Comparison of ENCODE assay signal across 8 cellular contexts in genomic region chr2:38542248-38542631, GRCh38.
DNase-seq lines count a peak whose midpoint lies in the region; ATAC-seq, FAIRE-seq and TF ChIP-seq lines count a peak whose summit lies in the region.
"Not testable (repeated sequence)": the region's sequence is repeated elsewhere in the genome, so short reads cannot be mapped to it uniquely, and the experiment has no call there.

No MANE protein-coding gene starts in this region.

- peak overlapping the region; percentile 39 for H3K4me3 Mint-ChIP-seq in activated CD8-positive, alpha-beta T cell treated with anti-CD3 and anti-CD28 coated beads for 36 hours
- not testable (repeated sequence) for H3K4me3 Mint-ChIP-seq in activated naive CD8-positive, alpha-beta T cell treated with anti-CD3 and anti-CD28 coated beads for 36 hours; endodermal cell

- not testable (repeated sequence) for TF ChIP-seq EP300 in A549 (IDR thresholded peaks at IDR 0.05); SK-N-SH (IDR thresholded peaks at IDR 0.05; ENCODE audit: borderline replicate concordance in 1 of 2, low read depth in 1 of 2, low read length in 1 of 2); HepG2 (IDR thresholded peaks at IDR 0.05; ENCODE audit: low read depth in 2 of 2, low read length in 2 of 2); HepG2 (CRISPR knock-in tag; IDR thresholded peaks at IDR 0.05; ENCODE audit: borderline replicate concordance)

- peaks cover 16% of the 10 kb centered on the region for H3K4me1 Mint-ChIP-seq in activated CD8-positive, alpha-beta T cell treated with anti-CD3 and anti-CD28 coated beads for 36 hours (ENCODE audit: low read depth)
- peaks cover 20% of the 10 kb centered on the region for H3K4me1 Mint-ChIP-seq in activated naive CD8-positive, alpha-beta T cell treated with anti-CD3 and anti-CD28 coated beads for 36 hours
- H3K4me1 Mint-ChIP-seq in endodermal cell, result peaks cover 46% of the 10 kb centered on the region

- peaks cover 21% of the 10 kb centered on the region for H3K4me1 ChIP-seq in A549
- H3K4me1 ChIP-seq in SK-N-SH (ENCODE audit: control insufficient read depth in 1 of 2, insufficient read depth in 2 of 2, low read depth in 1 of 2, low read length in 1 of 2), result peaks cover 0 to 15% of the 10 kb centered on the region in 2 experiments; a peak in 2 of 4 replicates
- H3K4me1 ChIP-seq in endodermal cell (ENCODE audit: control insufficient read depth, insufficient read depth, low read length), result peaks cover 16% of the 10 kb centered on the region
- H3K4me1 ChIP-seq in HepG2 (ENCODE audit: insufficient read depth, low read length), result peaks cover 64% of the 10 kb centered on the region

- TF ChIP-seq CTCF in A549 (IDR thresholded peaks at IDR 0.05); SK-N-SH (IDR thresholded peaks at IDR 0.05); activated CD8-positive, alpha-beta T cell treated with anti-CD3 and anti-CD28 coated beads for 36 hours (IDR thresholded peaks at IDR 0.05); endodermal cell (conservative IDR thresholded peaks at IDR 0.05); HepG2 (CRISPR knock-in tag; IDR thresholded peaks at IDR 0.05): not testable (repeated sequence)

- not testable (repeated sequence) for H3K9ac ChIP-seq in SK-N-SH
- peak overlapping the region; percentile 49 for H3K9ac ChIP-seq in endodermal cell (ENCODE audit: extremely low read depth, low read length, poor library complexity, severe bottlenecking)
- peak overlapping the region; percentile 30 for H3K9ac ChIP-seq in HepG2 (ENCODE audit: insufficient read depth, low read depth, low read length)

- not testable (repeated sequence) for H3K36me3 ChIP-seq in SK-N-SH (replicated peaks in 1 of 2; ENCODE audit: control insufficient read depth in 1 of 2, insufficient read depth in 2 of 2, low read length in 1 of 2); endodermal cell (ENCODE audit: control insufficient read depth, insufficient read depth, low read length); HepG2 (replicated peaks in 1 of 2; ENCODE audit: control insufficient read depth in 1 of 2, insufficient read depth in 2 of 2, low read length in 2 of 2)

- H3K36me3 Mint-ChIP-seq in activated CD8-positive, alpha-beta T cell treated with anti-CD3 and anti-CD28 coated beads for 36 hours (ENCODE audit: low read depth); activated naive CD8-positive, alpha-beta T cell treated with anti-CD3 and anti-CD28 coated beads for 36 hours; endodermal cell (ENCODE audit: low read depth): not testable (repeated sequence)

- H3F3A ChIP-seq in SK-N-SH (replicated peaks; ENCODE audit: insufficient read depth), result peaks cover 50% of the 10 kb centered on the region

- ATAC-seq in A549 (peak; percentile 16 to 30; a peak in 4 of 6 replicates), HepG2 (peak; percentile 3)
- peak; percentile 57 for ATAC-seq in activated CD8-positive, alpha-beta T cell treated with anti-CD3 and anti-CD28 coated beads for 36 hours

- CTCF ChIA-PET in A549 (lab: Yijun Ruan, JAX), result interaction anchor here (1.1 to 4.9 kb wide), 3 partner anchors 13 to 183 kb away, joined by 3 to 28 read pairs (median 6); no protein-coding TSS in a partner anchor
- CTCF ChIA-PET in SK-N-SH (lab: Yijun Ruan, JAX), result interaction anchor here (0.6 to 1.7 kb wide), 4 partner anchors 12 to 227 kb away, joined by 3 to 7 read pairs (median 4); no protein-coding TSS in a partner anchor
- CTCF ChIA-PET in activated CD8-positive, alpha-beta T cell treated with anti-CD3 and anti-CD28 coated beads for 36 hours (lab: Charles Lee), result interaction anchor here (0.7 to 1.2 kb wide), 3 partner anchors 38 to 41 kb away, joined by 3 to 4 read pairs (median 3); no protein-coding TSS in a partner anchor
- CTCF ChIA-PET in HepG2 (lab: Yijun Ruan, JAX; ENCODE audit: low intra/inter-chr PET ratio, low total read pairs), result not testable (repeated sequence)

- WGBS in A549 (ENCODE audit: missing lambda C conversion rate), result 91% methylated on average over 4 of the region's 4 CpGs
- WGBS in SK-N-SH (ENCODE audit: low lambda C conversion rate), result 95% methylated on average over 4 of the region's 4 CpGs
- 89 to 91% methylated on average over 3 to 4 of the region's 4 CpGs for WGBS in endodermal cell (ENCODE audit: insufficient coverage in 1 of 2, insufficient read length in 1 of 2), 2 experiments
- WGBS in HepG2 (ENCODE audit: low lambda C conversion rate), result 86% methylated on average over 4 of the region's 4 CpGs

- DNase-seq in A549 (ENCODE audit: low read depth in 1 of 2, low spot score in 1 of 2); SK-N-SH; endodermal cell; HepG2 (ENCODE audit: low spot score): not testable (repeated sequence)
- DNase-seq in HT1080 (ENCODE audit: low read depth), result peak; percentile 13
- DNase-seq in activated CD8-positive, alpha-beta T cell treated with anti-CD3 and anti-CD28 coated beads for 36 hours, result peak; percentile 58
- peak; percentile 39 for DNase-seq in activated naive CD8-positive, alpha-beta T cell treated with anti-CD3 and anti-CD28 coated beads for 36 hours
- DNase-seq in stimulated activated CD4-positive, alpha-beta T cell treated with anti-CD3 and anti-CD28 coated beads, Interleukin-15, amount 100 ng/mL, for 24 hours, result peak; percentile 37

- H3K9me3 ChIP-seq in A549; SK-N-SH; endodermal cell (ENCODE audit: control insufficient read depth, low read length); HepG2 (ENCODE audit: low read length): not testable (repeated sequence)

- not testable (repeated sequence) for H2AFZ ChIP-seq in SK-N-SH (ENCODE audit: low read depth); HepG2 (ENCODE audit: low read length)

- H3K4me3 ChIP-seq in A549; endodermal cell (ENCODE audit: low read length): not testable (repeated sequence)
- 0 out of 4 replicates have a peak overlapping the region, but pooled peaks of 1 of the 2 experiments have one; percentile 0 for H3K4me3 ChIP-seq in SK-N-SH (ENCODE audit: low read depth in 2 of 2, low read length in 1 of 2)
- peak overlapping the region in 1 of 3 experiments; percentile 27; a peak in 2 of 6 replicates for H3K4me3 ChIP-seq in HepG2 (replicated peaks in 1 of 3; ENCODE audit: insufficient read depth in 1 of 3, low read depth in 2 of 3, low read length in 3 of 3)

- not testable (repeated sequence) for H4K20me1 ChIP-seq in SK-N-SH (ENCODE audit: insufficient read depth); HepG2 (ENCODE audit: insufficient read depth, low read length)

- not testable (repeated sequence) for H3K27me3 ChIP-seq in SK-N-SH (ENCODE audit: insufficient read depth); endodermal cell (ENCODE audit: control insufficient read depth, insufficient read depth, low read length, poor library complexity, severe bottlenecking); HepG2 (ENCODE audit: control insufficient read depth in 1 of 2, insufficient read depth in 2 of 2, low read length in 2 of 2)

- not testable (repeated sequence) for BruUV-seq in HepG2 (replicated peaks; lab: Mats Ljungman, UMichigan)

- intact Hi-C loops in activated CD8-positive, alpha-beta T cell treated with anti-CD3 and anti-CD28 coated beads for 36 hours (cut with micrococcal nuclease), result not testable (repeated sequence)
- intact Hi-C loops in HepG2 (cut with micrococcal nuclease; ENCODE audit: unreplicated experiment), result loop anchor here (2.0 kb wide), 1 partner anchor 199 kb away; no protein-coding TSS in a partner anchor

- H3K27me3 Mint-ChIP-seq in activated CD8-positive, alpha-beta T cell treated with anti-CD3 and anti-CD28 coated beads for 36 hours; endodermal cell (ENCODE audit: insufficient read depth): not testable (repeated sequence)
- peaks cover 31% of the 10 kb centered on the region for H3K27me3 Mint-ChIP-seq in activated naive CD8-positive, alpha-beta T cell treated with anti-CD3 and anti-CD28 coated beads for 36 hours

- FAIRE-seq in A549 (lab: Jason Lieb, UNC); HepG2 (lab: Jason Lieb, UNC): not testable (repeated sequence)

- not testable (repeated sequence) for H3K9me2 ChIP-seq in SK-N-SH

- not testable (repeated sequence) for TF ChIP-seq RAD21 in A549 (conservative IDR thresholded peaks at IDR 0.05 in 1 of 2, IDR thresholded peaks at IDR 0.05 in 1 of 2); SK-N-SH (IDR thresholded peaks at IDR 0.05; ENCODE audit: low read length); HepG2 (CRISPR knock-in tag; IDR thresholded peaks at IDR 0.05)

- POLR2A ChIA-PET in A549 (lab: Yijun Ruan, JAX), result interaction anchor here (1.5 kb wide), 1 partner anchor 209 kb away, joined by 6 read pairs; the partner anchor contains the start of gene SRSF7
- POLR2A ChIA-PET in SK-N-SH (lab: Yijun Ruan, JAX), result not testable (repeated sequence)
- POLR2A ChIA-PET in activated CD8-positive, alpha-beta T cell treated with anti-CD3 and anti-CD28 coated beads for 36 hours (lab: Charles Lee), result interaction anchor here (0.9 to 1.5 kb wide), 3 partner anchors 10 to 209 kb away, joined by 3 to 5 read pairs (median 5); partner anchors contain the start of gene SRSF7
- POLR2A ChIA-PET in HepG2 (lab: Yijun Ruan, JAX), result interaction anchor here (0.9 to 2.2 kb wide), 5 partner anchors 35 to 209 kb away, joined by 3 to 23 read pairs (median 4); partner anchors contain the start of gene SRSF7

- TF ChIP-seq POLR2A in A549 (IDR thresholded peaks at IDR 0.05; ENCODE audit: low read length); HepG2 (IDR thresholded peaks at IDR 0.05; ENCODE audit: insufficient read depth in 1 of 2, low read depth in 2 of 2, low read length in 2 of 2): not testable (repeated sequence)

- H3K4me2 ChIP-seq in A549, result peak overlapping the region; percentile 44
- peak overlapping the region; percentile 11; the same call in 1 of the 2 replicates for H3K4me2 ChIP-seq in SK-N-SH
- H3K4me2 ChIP-seq in HepG2 (ENCODE audit: low read depth, low read length), result peak overlapping the region; percentile 54

- not testable (repeated sequence) for H3K9me3 Mint-ChIP-seq in activated CD8-positive, alpha-beta T cell treated with anti-CD3 and anti-CD28 coated beads for 36 hours; activated naive CD8-positive, alpha-beta T cell treated with anti-CD3 and anti-CD28 coated beads for 36 hours; endodermal cell

- H3K79me2 ChIP-seq in SK-N-SH (ENCODE audit: insufficient read depth); HepG2 (ENCODE audit: insufficient read depth, low read length): not testable (repeated sequence)

- H3K27ac Mint-ChIP-seq in activated CD8-positive, alpha-beta T cell treated with anti-CD3 and anti-CD28 coated beads for 36 hours, result peak overlapping the region; percentile 66
- not testable (repeated sequence) for H3K27ac Mint-ChIP-seq in activated naive CD8-positive, alpha-beta T cell treated with anti-CD3 and anti-CD28 coated beads for 36 hours
- H3K27ac Mint-ChIP-seq in endodermal cell, result peak overlapping the region; percentile 94

- in situ Hi-C loops in HepG2 (cut with HindIII; ENCODE audit: extremely low pct_ligation_motif_present, low pct_unique_long_range_greater_than_20kb), result not testable (repeated sequence)

- peak overlapping the region; percentile 11 to 75; a peak in 4 of 6 replicates for H3K27ac ChIP-seq in A549
- H3K27ac ChIP-seq in SK-N-SH (ENCODE audit: low read depth in 2 of 2, low read length in 1 of 2), result peak overlapping the region; percentile 66 to 76
- not testable (repeated sequence) for H3K27ac ChIP-seq in endodermal cell (ENCODE audit: low read depth, low read length)
- H3K27ac ChIP-seq in HepG2 (ENCODE audit: extremely low read length, insufficient read depth, low read length), result peak overlapping the region; percentile 70

Comparison
In these comparisons a context has a peak if more than half of its experiments do, and no peak if none do; other contexts are left out.
1. ATAC-seq: peak in every context shown above with its lines; median percentile 57 in activated CD8-positive, alpha-beta T cell treated with anti-CD3 and anti-CD28 coated beads for 36 hours; 23 in A549; 3 in HepG2.